ENCODE assay signal across 18 cellular contexts in genomic region chr4:171582961-171583581, GRCh38.
DNase-seq lines count a peak whose midpoint lies in the region; ATAC-seq and TF ChIP-seq lines count a peak whose summit lies in the region.
"Had no signal": no experiment of that assay in that cellular context is flagged by ENCODE, and none has a peak within 500 bp of the region (broad histone marks: within the 10 kb centered on the region; RNA-seq: fewer than 3 reads in every experiment).

No MANE protein-coding gene starts in this region.

- CTCF ChIA-PET in activated CD8-positive, alpha-beta T cell treated with anti-CD3 and anti-CD28 coated beads, Interleukin-2, amount 10 ng/mL, durations not matched to agents 7 days and 5 days (lab: Charles Lee) = no interaction called here

- no peak overlapping the region for H3K4me3 Mint-ChIP-seq in activated CD8-positive, alpha-beta T cell treated with anti-CD3 and anti-CD28 coated beads, Interleukin-2, amount 10 ng/mL, durations not matched to agents 7 days and 5 days
- H3K4me3 Mint-ChIP-seq: naive thymus-derived CD4-positive, alpha-beta T cell had no signal

- no peaks in the 10 kb centered on the region for H3K36me3 ChIP-seq in MG63
- H3K36me3 ChIP-seq: sigmoid colon, SJSA1, stomach had no signal

- H3K9me3 ChIP-seq in MG63 = no peaks in the 10 kb centered on the region
- H3K9me3 ChIP-seq: sigmoid colon, SJSA1 had no signal

- H3K4me3 ChIP-seq in MG63 = no peak overlapping the region
- H3K4me3 ChIP-seq: lung, sigmoid colon, SJSA1, stomach had no signal

- no peaks in the 10 kb centered on the region for H3K27me3 Mint-ChIP-seq in activated CD8-positive, alpha-beta T cell treated with anti-CD3 and anti-CD28 coated beads, Interleukin-2, amount 10 ng/mL, durations not matched to agents 7 days and 5 days (ENCODE audit: low read depth)
- H3K27me3 Mint-ChIP-seq: naive thymus-derived CD4-positive, alpha-beta T cell had no signal

- TF ChIP-seq POLR2A in GM18505 (IDR thresholded peaks at IDR 0.05; ENCODE audit: borderline replicate concordance, extremely low read depth, insufficient read depth, insufficient read length) = no peak

- POLR2A ChIA-PET in activated CD8-positive, alpha-beta T cell treated with anti-CD3 and anti-CD28 coated beads, Interleukin-2, amount 10 ng/mL, durations not matched to agents 7 days and 5 days (lab: Charles Lee) = no interaction called here

- no peaks in the 10 kb centered on the region for H3K27me3 ChIP-seq in MG63
- H3K27me3 ChIP-seq: sigmoid colon, SJSA1, stomach had no signal

- ATAC-seq in GM18505 (IDR thresholded peaks at IDR 0.05; ENCODE audit: unreplicated experiment) (peak; percentile 50), GM21390 (IDR thresholded peaks at IDR 0.05; ENCODE audit: unreplicated experiment) (peak; percentile 37), HG03342 (IDR thresholded peaks at IDR 0.05; ENCODE audit: unreplicated experiment) (peak; percentile 46)
- ATAC-seq in activated CD8-positive, alpha-beta T cell treated with anti-CD3 and anti-CD28 coated beads, Interleukin-2, amount 10 ng/mL, durations not matched to agents 7 days and 5 days = no peak
- ATAC-seq: naive thymus-derived CD4-positive, alpha-beta T cell had no signal

- H3K27ac Mint-ChIP-seq in activated CD8-positive, alpha-beta T cell treated with anti-CD3 and anti-CD28 coated beads, Interleukin-2, amount 10 ng/mL, durations not matched to agents 7 days and 5 days = no peak overlapping the region
- H3K27ac Mint-ChIP-seq: naive thymus-derived CD4-positive, alpha-beta T cell had no signal

- no peaks in the 10 kb centered on the region for H3K9me3 Mint-ChIP-seq in activated CD8-positive, alpha-beta T cell treated with anti-CD3 and anti-CD28 coated beads, Interleukin-2, amount 10 ng/mL, durations not matched to agents 7 days and 5 days (ENCODE audit: insufficient read depth)

- no peaks in the 10 kb centered on the region for H3K36me3 Mint-ChIP-seq in activated CD8-positive, alpha-beta T cell treated with anti-CD3 and anti-CD28 coated beads, Interleukin-2, amount 10 ng/mL, durations not matched to agents 7 days and 5 days (ENCODE audit: low read depth)
- H3K36me3 Mint-ChIP-seq: naive thymus-derived CD4-positive, alpha-beta T cell had no signal

- peak; percentile 53 for DNase-seq in kidney tubule cell (ENCODE audit: low spot score)
- no peak for DNase-seq in activated CD8-positive, alpha-beta T cell treated with anti-CD3 and anti-CD28 coated beads, Interleukin-2, amount 10 ng/mL, durations not matched to agents 7 days and 5 days
- DNase-seq in NCI-H1436 (lab: John Stamatoyannopoulos, UW) = no peak
- DNase-seq in MG63 = no peak
- DNase-seq: activated CD4-positive, alpha-beta T cell treated with anti-CD3 and anti-CD28 coated beads for 1 hour; cortex of kidney; naive thymus-derived CD4-positive, alpha-beta T cell; NCI-H1048; NCI-H2107; NCI-H524 treated with DMSO at 0.1 percent for 48 hours; OCI-M1; sigmoid colon; stomach had no signal

- H3K4me1 Mint-ChIP-seq in activated CD8-positive, alpha-beta T cell treated with anti-CD3 and anti-CD28 coated beads, Interleukin-2, amount 10 ng/mL, durations not matched to agents 7 days and 5 days (ENCODE audit: low read depth) = no peaks in the 10 kb centered on the region
- H3K4me1 Mint-ChIP-seq: naive thymus-derived CD4-positive, alpha-beta T cell had no signal
